ENCODE assay signal across 20 cellular contexts in the genomic region with DNA sequence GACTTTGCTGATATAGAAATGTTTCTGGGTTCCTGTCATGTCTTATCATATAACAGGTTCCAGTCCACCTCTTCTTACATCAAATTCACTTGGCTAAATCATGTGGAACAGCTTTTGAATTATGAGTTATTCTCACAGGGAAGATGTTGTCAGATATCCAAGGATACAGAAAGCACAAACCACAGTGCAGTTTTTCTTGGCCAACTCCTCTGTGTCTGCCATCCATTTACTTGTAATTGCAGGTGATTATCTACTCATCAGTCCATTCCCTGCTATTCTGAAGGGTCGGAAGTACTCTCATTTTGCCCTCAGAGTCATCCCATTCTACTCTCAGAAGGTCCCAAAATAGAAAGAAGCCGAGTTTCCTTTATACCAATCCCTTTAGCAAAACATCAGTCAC. TPM values are rescaled to one million over a fixed set of nuclear protein-coding genes. Genes with fewer than 3 reads are reported as not detected.
"Had no signal": no experiment of that assay in that cellular context is flagged by ENCODE, and none has a peak within 500 bp of the region (broad histone marks: within the 10 kb centered on the region; RNA-seq: fewer than 3 reads in every experiment).

No MANE protein-coding gene starts in this region.

- H3K27me3 ChIP-seq: heart left ventricle, neutrophil, right lobe of liver, testis, tibial nerve, upper lobe of right lung had no signal

- FAIRE-seq: frontal cortex had no signal

- DNase-seq: cortex of kidney; dorsolateral prefrontal cortex; effector CD8-positive, alpha-beta T cell; heart left ventricle; hippocampal formation; mesendoderm; naive B cell; psoas muscle; retina; right lobe of liver; stimulated activated CD4-positive, alpha-beta T cell treated with anti-CD3 and anti-CD28 coated beads, Interleukin-4, amount 100 ng/mL, for 24 hours; testis; upper lobe of right lung had no signal

- H3K4me3 ChIP-seq: dorsolateral prefrontal cortex, heart left ventricle, psoas muscle, right lobe of liver, testis, tibial nerve, upper lobe of right lung had no signal

- H3K27ac ChIP-seq: dorsolateral prefrontal cortex, heart left ventricle, neutrophil, psoas muscle, right lobe of liver, testis, tibial nerve, upper lobe of right lung had no signal

- H3K36me3 ChIP-seq: heart left ventricle, neutrophil, right lobe of liver, tibial nerve, upper lobe of right lung had no signal

- H3K4me1 ChIP-seq: heart left ventricle, psoas muscle, right lobe of liver, testis, tibial nerve, upper lobe of right lung had no signal

- H3K9me3 ChIP-seq: heart left ventricle, neutrophil, psoas muscle, right lobe of liver, testis, tibial nerve, upper lobe of right lung had no signal

- ATAC-seq: heart left ventricle; psoas muscle; right lobe of liver; stimulated activated memory B cell treated with anti-CD40 and anti-IgM and Interleukin-4, amounts not matched to agents 10 μg/mL and 1 μg/mL and 100 μg/mL, for 72 hours; upper lobe of right lung had no signal

RNA-seq across cellular contexts. Expression of a gene that starts 10.0 kb away (rescaled TPM):
- polyA plus RNA-seq: esophagus, fibroblast of lung, liver, psoas muscle had no signal
